Comparison of ENCODE assay signal across 8 cellular contexts in genomic region chrX:39196192-39197102, GRCh38.
DNase-seq lines count a peak whose midpoint lies in the region; ATAC-seq and TF ChIP-seq lines count a peak whose summit lies in the region.

No MANE protein-coding gene starts in this region.

- H3K4me1 ChIP-seq in BLaER1 treated with 17β-estradiol and CSF1 and Interleukin-3, amounts not matched to agents 10 nM and 100 nM, result peaks cover 28 to 36% (median 34%) of the 10 kb centered on the region in 10 experiments

- peaks cover 52% of the 10 kb centered on the region for H3K4me1 Mint-ChIP-seq in activated CD8-positive, alpha-beta T cell treated with anti-CD3 and anti-CD28 coated beads for 36 hours (ENCODE audit: low read depth)

- H3K36me3 Mint-ChIP-seq in activated CD8-positive, alpha-beta T cell treated with anti-CD3 and anti-CD28 coated beads for 36 hours (ENCODE audit: low read depth), result peaks cover 2% of the 10 kb centered on the region

- peak overlapping the region; percentile 52 for H3K4me3 Mint-ChIP-seq in activated CD8-positive, alpha-beta T cell treated with anti-CD3 and anti-CD28 coated beads for 36 hours

- H3K27ac Mint-ChIP-seq in activated CD8-positive, alpha-beta T cell treated with anti-CD3 and anti-CD28 coated beads for 36 hours, result peak overlapping the region; percentile 87

- H3K9ac ChIP-seq in BLaER1 treated with 17β-estradiol and CSF1 and Interleukin-3, amounts not matched to agents 10 nM and 100 nM, result peak overlapping the region in 3 of 11 experiments; percentile 5 to 35 (median 17); a peak in 3 of 22 replicates

- peak overlapping the region in 3 of 10 experiments; percentile 2 to 6 (median 3); a peak in 2 of 20 replicates for H3K4me3 ChIP-seq in BLaER1 treated with 17β-estradiol and CSF1 and Interleukin-3, amounts not matched to agents 10 nM and 100 nM

- DNase-seq in NCI-H2107 (lab: John Stamatoyannopoulos, UW), result peak; percentile 80
- DNase-seq in activated CD8-positive, alpha-beta T cell treated with anti-CD3 and anti-CD28 coated beads for 36 hours, result peak; percentile 69
- peak; percentile 25 for DNase-seq in iris pigment epithelial cell (ENCODE audit: low read depth)
- no peak for DNase-seq in NCI-H187 treated with DMSO at 0.1 percent for 48 hours (lab: John Stamatoyannopoulos, UW)
- DNase-seq in HPDE6-E6E7 (ENCODE audit: extremely low spot score), result no peak

- CTCF ChIA-PET in activated CD8-positive, alpha-beta T cell treated with anti-CD3 and anti-CD28 coated beads for 36 hours (lab: Charles Lee), result interaction anchor here (0.6 to 1.2 kb wide), 3 partner anchors 23 to 45 kb away, joined by 3 to 6 read pairs (median 5); no protein-coding TSS in a partner anchor

- POLR2A ChIA-PET in activated CD8-positive, alpha-beta T cell treated with anti-CD3 and anti-CD28 coated beads for 36 hours (lab: Charles Lee), result interaction anchor here (0.7 to 0.8 kb wide), 2 partner anchors 20 to 22 kb away, joined by 3 read pairs; no protein-coding TSS in a partner anchor

- intact Hi-C loops in activated CD8-positive, alpha-beta T cell treated with anti-CD3 and anti-CD28 coated beads for 36 hours (cut with micrococcal nuclease), result loop anchor here (10.0 kb wide), 1 partner anchor 62 kb away; no protein-coding TSS in a partner anchor

- H3K4me2 ChIP-seq in BLaER1 treated with 17β-estradiol and CSF1 and Interleukin-3, amounts not matched to agents 10 nM and 100 nM, result peak overlapping the region; percentile 59 to 89 (median 80)

- H3K27ac ChIP-seq in BLaER1 treated with 17β-estradiol and CSF1 and Interleukin-3, amounts not matched to agents 10 nM and 100 nM, result peak overlapping the region in 10 of 11 experiments; percentile 4 to 78 (median 60); a peak in 19 of 22 replicates

- peaks cover 4% of the 10 kb centered on the region for H3K27me3 Mint-ChIP-seq in activated CD8-positive, alpha-beta T cell treated with anti-CD3 and anti-CD28 coated beads for 36 hours

- H3K27me3 ChIP-seq in BLaER1 treated with 17β-estradiol and CSF1 and Interleukin-3, amounts not matched to agents 10 nM and 100 nM, result peaks cover 0 to 40% (median 0%) of the 10 kb centered on the region in 11 experiments; a peak in 6 of 22 replicates

- 0 out of 22 replicates have a peak, but pooled peaks cover 0 to 5% (median 0%) of the 10 kb centered on the region in 11 experiments for H3K9me3 ChIP-seq in BLaER1 treated with 17β-estradiol and CSF1 and Interleukin-3, amounts not matched to agents 10 nM and 100 nM (replicated peaks in 1 of 11)

- H3K36me3 ChIP-seq in BLaER1 treated with 17β-estradiol and CSF1 and Interleukin-3, amounts not matched to agents 10 nM and 100 nM, result no peaks in the 10 kb centered on the region

- peaks cover 0 to 17% (median 0%) of the 10 kb centered on the region in 11 experiments; a peak in 4 of 22 replicates for H4K20me1 ChIP-seq in BLaER1 treated with 17β-estradiol and CSF1 and Interleukin-3, amounts not matched to agents 10 nM and 100 nM

- ATAC-seq in GM18868 (IDR thresholded peaks at IDR 0.05; ENCODE audit: unreplicated experiment) (peak; percentile 95), HG02981 (IDR thresholded peaks at IDR 0.05; ENCODE audit: unreplicated experiment) (peak; percentile 98)
- ATAC-seq in activated CD8-positive, alpha-beta T cell treated with anti-CD3 and anti-CD28 coated beads for 36 hours, result peak; percentile 88

- TF ChIP-seq CTCF in activated CD8-positive, alpha-beta T cell treated with anti-CD3 and anti-CD28 coated beads for 36 hours (IDR thresholded peaks at IDR 0.05), result no peak

- peaks cover 2% of the 10 kb centered on the region for H3K9me3 Mint-ChIP-seq in activated CD8-positive, alpha-beta T cell treated with anti-CD3 and anti-CD28 coated beads for 36 hours

Comparison
In these comparisons a context has a peak if more than half of its experiments do, and no peak if none do; other contexts are left out.
1. DNase-seq: peak in NCI-H2107 (single experiment), activated CD8-positive, alpha-beta T cell treated with anti-CD3 and anti-CD28 coated beads for 36 hours (single experiment) and iris pigment epithelial cell (single experiment); none in NCI-H187 treated with DMSO at 0.1 percent for 48 hours (single experiment) and HPDE6-E6E7 (single experiment).
2. Peak in every context shown above with its lines, with median percentiles within 50 percentile points of each other: ATAC-seq.